ENCODE assay signal across 10 cellular contexts in genomic region chr18:77113361-77114069, GRCh38. TPM values are rescaled to one million over a fixed set of nuclear protein-coding genes. Genes with fewer than 3 reads are reported as not detected.
DNase-seq lines count a peak whose midpoint lies in the region; ATAC-seq, FAIRE-seq and TF ChIP-seq lines count a peak whose summit lies in the region.
"Had no signal": no experiment of that assay in that cellular context is flagged by ENCODE, and none has a peak within 500 bp of the region (broad histone marks: within the 10 kb centered on the region; RNA-seq: fewer than 3 reads in every experiment).

No MANE protein-coding gene starts in this region.

- H3K4me3 ChIP-seq in H7 (ENCODE audit: insufficient read depth, low read depth, low read length) = no peak overlapping the region
- no peak overlapping the region for H3K4me3 ChIP-seq in small intestine (ENCODE audit: low read depth in 1 of 2, low read length in 2 of 2)

- peak; percentile 44 for DNase-seq in H7
- no peak for DNase-seq in activated naive CD8-positive, alpha-beta T cell treated with anti-CD3 and anti-CD28 coated beads, Interleukin-2, amount 10 ng/mL, durations not matched to agents 7 days and 5 days
- DNase-seq in left colon = peak; percentile 5 to 22
- DNase-seq in small intestine = no peak
- no peak for DNase-seq in NAMALWA (ENCODE audit: low spot score)
- no peak for DNase-seq in D721Med (ENCODE audit: insufficient read length, low spot score)
- no peak for DNase-seq in stimulated activated CD4-positive, alpha-beta T cell treated with anti-CD3 and anti-CD28 coated beads, Interleukin-4, amount 100 ng/mL, for 24 hours
- DNase-seq: NCI-H748 treated with DMSO at 0.1 percent for 48 hours, SW 1271 had no signal

- peaks cover under 1% of the 10 kb centered on the region for H3K9me3 Mint-ChIP-seq in activated naive CD8-positive, alpha-beta T cell treated with anti-CD3 and anti-CD28 coated beads, Interleukin-2, amount 10 ng/mL, durations not matched to agents 7 days and 5 days

- peak overlapping the region; percentile 59 for H3K27ac Mint-ChIP-seq in activated naive CD8-positive, alpha-beta T cell treated with anti-CD3 and anti-CD28 coated beads, Interleukin-2, amount 10 ng/mL, durations not matched to agents 7 days and 5 days

- H3K36me3 ChIP-seq in H7 (replicated peaks; ENCODE audit: control insufficient read depth, insufficient read depth, low read length) = no peaks in the 10 kb centered on the region
- H3K36me3 ChIP-seq in small intestine (ENCODE audit: control insufficient read depth in 2 of 2, insufficient read depth in 2 of 2, low read length in 2 of 2) = peaks cover 0 to under 1% of the 10 kb centered on the region in 2 donors

- peak overlapping the region; percentile 30 to 77 for H3K27ac ChIP-seq in small intestine (ENCODE audit: low read depth in 1 of 2, low read length in 1 of 2)

- no peak overlapping the region for H3K4me3 Mint-ChIP-seq in activated naive CD8-positive, alpha-beta T cell treated with anti-CD3 and anti-CD28 coated beads, Interleukin-2, amount 10 ng/mL, durations not matched to agents 7 days and 5 days

- peaks cover 45% of the 10 kb centered on the region for H3K4me1 Mint-ChIP-seq in activated naive CD8-positive, alpha-beta T cell treated with anti-CD3 and anti-CD28 coated beads, Interleukin-2, amount 10 ng/mL, durations not matched to agents 7 days and 5 days

- no peaks in the 10 kb centered on the region for H3K27me3 Mint-ChIP-seq in activated naive CD8-positive, alpha-beta T cell treated with anti-CD3 and anti-CD28 coated beads, Interleukin-2, amount 10 ng/mL, durations not matched to agents 7 days and 5 days

- WGBS in small intestine, 3 donors = 88 to 91% (median 90%) methylated on average over 14 of the region's 14 CpGs

- ATAC-seq in activated naive CD8-positive, alpha-beta T cell treated with anti-CD3 and anti-CD28 coated beads, Interleukin-2, amount 10 ng/mL, durations not matched to agents 7 days and 5 days (ENCODE audit: low read depth) = no peak
- ATAC-seq in left colon (no peak), GM18873 (IDR thresholded peaks at IDR 0.05; ENCODE audit: low FRiP score, unreplicated experiment) (no peak)

- POLR2A ChIA-PET in activated naive CD8-positive, alpha-beta T cell treated with anti-CD3 and anti-CD28 coated beads, Interleukin-2, amount 10 ng/mL, durations not matched to agents 7 days and 5 days (lab: Charles Lee) = interaction anchor here (0.9 to 1.6 kb wide), 3 partner anchors 8 to 18 kb away, joined by 3 to 4 read pairs (median 3); no protein-coding TSS in a partner anchor

- TF ChIP-seq CTCF in D721Med (IDR thresholded peaks at IDR 0.05; ENCODE audit: insufficient read depth, missing control alignments) = no peak

- peaks cover 41% of the 10 kb centered on the region for H3K36me3 Mint-ChIP-seq in activated naive CD8-positive, alpha-beta T cell treated with anti-CD3 and anti-CD28 coated beads, Interleukin-2, amount 10 ng/mL, durations not matched to agents 7 days and 5 days

- peaks cover 11 to 12% of the 10 kb centered on the region in 2 donors for H3K4me1 ChIP-seq in small intestine (ENCODE audit: control insufficient read depth in 2 of 2, insufficient read depth in 1 of 2, low read depth in 1 of 2, low read length in 1 of 2)

- H3K9me3 ChIP-seq in small intestine (ENCODE audit: control insufficient read depth, low read depth) = no peaks in the 10 kb centered on the region

- intact Hi-C loops in left colon (cut with DNase I, micrococcal nuclease) = no loop called here

- FAIRE-seq in small intestine (lab: Jason Lieb, UNC) = no peak
- FAIRE-seq in D721Med (lab: Jason Lieb, UNC) = no peak

- H3K27me3 ChIP-seq in H7 (ENCODE audit: control insufficient read depth, insufficient read depth, low read length) = no peaks in the 10 kb centered on the region
- no peaks in the 10 kb centered on the region for H3K27me3 ChIP-seq in small intestine (ENCODE audit: control insufficient read depth in 2 of 2, insufficient read depth in 2 of 2, low read length in 2 of 2)

RNA-seq across cellular contexts. Expression of gene MBP, which starts 19.1 kb away (rescaled TPM):
- 4.5 and 8.6 TPM in 2 replicates for total RNA-seq in H7 (2014; rRNA removed; shearing (Covaris generic))
- total RNA-seq in activated naive CD8-positive, alpha-beta T cell treated with anti-CD3 and anti-CD28 coated beads, Interleukin-2, amount 10 ng/mL, durations not matched to agents 7 days and 5 days = 100 to 1,000 TPM; 138 to 148 TPM
- total RNA-seq in left colon = 10 to 100 TPM; 48.5 to 51.6 TPM
- 10 to 100 TPM; 14.3 to 25.1 (median 20.8) TPM for polyA plus RNA-seq in small intestine

Comparison
In these comparisons a context has a peak if more than half of its experiments do, and no peak if none do; other contexts are left out.
1. DNase-seq: peak in H7 (single experiment) and left colon (2 of 2); none in activated naive CD8-positive, alpha-beta T cell treated with anti-CD3 and anti-CD28 coated beads, Interleukin-2, amount 10 ng/mL, durations not matched to agents 7 days and 5 days (single experiment), small intestine (single experiment), NAMALWA (single experiment), D721Med (single experiment) and stimulated activated CD4-positive, alpha-beta T cell treated with anti-CD3 and anti-CD28 coated beads, Interleukin-4, amount 100 ng/mL, for 24 hours (single experiment).